16 cellular contexts compared by ENCODE assay signal in the genomic region with DNA sequence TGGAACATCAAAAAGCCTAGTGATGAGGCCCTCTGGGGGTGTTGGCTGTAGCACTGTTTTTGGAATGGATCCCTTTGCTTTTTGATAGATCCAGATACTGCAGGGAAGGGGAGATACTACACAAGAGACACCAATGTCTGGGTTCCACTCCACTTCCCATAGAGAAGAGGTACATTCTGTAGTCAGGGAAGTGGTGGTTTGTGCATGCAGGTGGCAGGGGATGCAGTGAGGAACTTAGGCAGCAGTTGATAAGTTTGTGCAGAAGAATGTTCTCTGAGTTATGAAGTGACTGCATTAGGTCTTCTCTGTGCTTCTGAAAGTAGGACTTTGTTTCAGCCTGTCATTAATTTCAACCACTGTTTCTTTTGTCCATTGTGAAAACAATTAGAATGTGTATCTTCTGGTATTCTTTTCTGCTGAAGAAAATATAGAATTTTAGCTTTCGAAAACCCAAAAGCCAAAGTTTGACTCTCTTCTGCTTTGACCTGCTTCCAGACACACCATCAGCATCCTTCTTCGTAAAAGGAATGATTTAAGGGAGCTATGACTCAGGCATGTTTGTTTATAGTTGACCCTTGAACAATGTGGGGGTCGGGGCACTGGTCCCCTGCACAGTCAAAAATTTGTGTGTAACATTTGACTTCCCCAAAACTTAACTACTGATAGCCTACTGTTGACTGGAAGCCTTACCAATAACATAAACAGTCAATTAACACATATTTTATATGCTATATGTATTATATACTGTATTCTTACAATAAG. TPM values are rescaled to one million over a fixed set of nuclear protein-coding genes. Genes with fewer than 3 reads are reported as not detected.
DNase-seq lines count a peak whose midpoint lies in the region; ATAC-seq and TF ChIP-seq lines count a peak whose summit lies in the region.
"Had no signal": no experiment of that assay in that cellular context is flagged by ENCODE, and none has a peak within 500 bp of the region (broad histone marks: within the 10 kb centered on the region; RNA-seq: fewer than 3 reads in every experiment).

No MANE protein-coding gene starts in this region.

- H3K4me3 ChIP-seq in fibroblast of mammary gland (ENCODE audit: control insufficient read depth, low read depth, low read length) (no peak overlapping the region), thoracic aorta (no peak overlapping the region)
- H3K4me3 ChIP-seq: SJCRH30 had no signal

- H3K36me3 ChIP-seq in thoracic aorta = no peaks in the 10 kb centered on the region
- H3K36me3 ChIP-seq: SJCRH30 had no signal

- peaks cover 43 to 60% of the 10 kb centered on the region in 2 donors for H3K4me1 ChIP-seq in thoracic aorta (ENCODE audit: control insufficient read depth in 1 of 2, low read depth in 2 of 2)

- no peak for TF ChIP-seq CTCF in fibroblast of mammary gland (conservative IDR thresholded peaks at IDR 0.05; ENCODE audit: control insufficient read depth, insufficient read depth, low read depth, low read length)
- TF ChIP-seq CTCF in thoracic aorta (IDR thresholded peaks at IDR 0.05) = no peak

- no peak for ATAC-seq in thoracic aorta (ENCODE audit: insufficient number of reproducible peaks, low FRiP score, low read depth)

- DNase-seq in EH (ENCODE audit: low read depth) (peak; percentile 41), M059J (ENCODE audit: low read depth) (peak; percentile 48), fibroblast of mammary gland (ENCODE audit: low read depth) (peak; percentile 31), thoracic aorta (ENCODE audit: low spot score) (no peak), NCI-H1417 treated with DMSO at 0.1 percent for 48 hours (lab: John Stamatoyannopoulos, UW) (no peak), T-helper 1 cell (no peak), MV-4-11 (lab: John Stamatoyannopoulos, UW) (no peak)
- DNase-seq: C1 segment of cervical spinal cord, DMS79, H9, KBM-7, NCI-H187, NCI-H2107, NCI-H226, NCI-H524 treated with DMSO at 0.1 percent for 48 hours, SJCRH30 had no signal

- peak overlapping the region; percentile 47 to 69 for H3K27ac ChIP-seq in thoracic aorta
- H3K27ac ChIP-seq: SJCRH30 had no signal

- H3K27me3 ChIP-seq in thoracic aorta (replicated peaks; ENCODE audit: insufficient read depth) = no peaks in the 10 kb centered on the region
- H3K27me3 ChIP-seq: SJCRH30 had no signal

- no peaks in the 10 kb centered on the region for H3K9me3 ChIP-seq in thoracic aorta
- H3K9me3 ChIP-seq: SJCRH30 had no signal

RNA-seq across cellular contexts. Expression of gene PANX1, which starts 25.6 kb away (rescaled TPM):
- 47.8 and 49.8 TPM in 2 replicates for total RNA-seq in M059J (2014; rRNA removed; shearing (Covaris generic))
- total RNA-seq in thoracic aorta = 10 to 100 TPM; 29.6 to 49.2 TPM

Comparison
In these comparisons a context has a peak if more than half of its experiments do, and no peak if none do; other contexts are left out.
1. DNase-seq: peak in EH (single experiment), M059J (single experiment) and fibroblast of mammary gland (single experiment); none in thoracic aorta (single experiment), NCI-H1417 treated with DMSO at 0.1 percent for 48 hours (single experiment), T-helper 1 cell (0 of 5) and MV-4-11 (single experiment).